Comparison of ENCODE assay signal across 2 cellular contexts in the genomic region with DNA sequence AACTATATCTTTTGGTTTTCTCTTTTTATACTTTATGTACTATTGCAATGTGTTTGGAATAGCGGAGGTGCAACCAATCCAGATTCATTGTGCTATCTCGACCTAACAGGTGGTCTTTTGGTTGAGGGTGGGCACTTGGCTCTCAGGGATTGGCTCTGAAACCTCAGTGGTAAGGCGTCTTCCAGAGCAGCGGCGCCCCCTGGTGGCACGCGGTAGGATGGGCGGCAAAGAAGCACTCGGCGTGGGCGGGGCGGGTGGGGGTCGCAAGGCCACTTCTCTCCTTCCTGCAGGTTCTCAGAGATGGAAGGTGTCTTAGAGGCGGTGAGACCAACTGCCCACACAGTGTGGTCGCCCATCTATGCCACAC.
A peak's percentile ranks its signal among the peaks of the same experiment; 100 is the strongest.
TF ChIP-seq lines count a peak whose summit lies in the region.

No MANE protein-coding gene starts in this region.

TF ChIP-seq in GM23338, 12 proteins besides CTCF, POLR2A, EP300 and RAD21 (continues in another document):
- TF ChIP-seq, protein P1, sequence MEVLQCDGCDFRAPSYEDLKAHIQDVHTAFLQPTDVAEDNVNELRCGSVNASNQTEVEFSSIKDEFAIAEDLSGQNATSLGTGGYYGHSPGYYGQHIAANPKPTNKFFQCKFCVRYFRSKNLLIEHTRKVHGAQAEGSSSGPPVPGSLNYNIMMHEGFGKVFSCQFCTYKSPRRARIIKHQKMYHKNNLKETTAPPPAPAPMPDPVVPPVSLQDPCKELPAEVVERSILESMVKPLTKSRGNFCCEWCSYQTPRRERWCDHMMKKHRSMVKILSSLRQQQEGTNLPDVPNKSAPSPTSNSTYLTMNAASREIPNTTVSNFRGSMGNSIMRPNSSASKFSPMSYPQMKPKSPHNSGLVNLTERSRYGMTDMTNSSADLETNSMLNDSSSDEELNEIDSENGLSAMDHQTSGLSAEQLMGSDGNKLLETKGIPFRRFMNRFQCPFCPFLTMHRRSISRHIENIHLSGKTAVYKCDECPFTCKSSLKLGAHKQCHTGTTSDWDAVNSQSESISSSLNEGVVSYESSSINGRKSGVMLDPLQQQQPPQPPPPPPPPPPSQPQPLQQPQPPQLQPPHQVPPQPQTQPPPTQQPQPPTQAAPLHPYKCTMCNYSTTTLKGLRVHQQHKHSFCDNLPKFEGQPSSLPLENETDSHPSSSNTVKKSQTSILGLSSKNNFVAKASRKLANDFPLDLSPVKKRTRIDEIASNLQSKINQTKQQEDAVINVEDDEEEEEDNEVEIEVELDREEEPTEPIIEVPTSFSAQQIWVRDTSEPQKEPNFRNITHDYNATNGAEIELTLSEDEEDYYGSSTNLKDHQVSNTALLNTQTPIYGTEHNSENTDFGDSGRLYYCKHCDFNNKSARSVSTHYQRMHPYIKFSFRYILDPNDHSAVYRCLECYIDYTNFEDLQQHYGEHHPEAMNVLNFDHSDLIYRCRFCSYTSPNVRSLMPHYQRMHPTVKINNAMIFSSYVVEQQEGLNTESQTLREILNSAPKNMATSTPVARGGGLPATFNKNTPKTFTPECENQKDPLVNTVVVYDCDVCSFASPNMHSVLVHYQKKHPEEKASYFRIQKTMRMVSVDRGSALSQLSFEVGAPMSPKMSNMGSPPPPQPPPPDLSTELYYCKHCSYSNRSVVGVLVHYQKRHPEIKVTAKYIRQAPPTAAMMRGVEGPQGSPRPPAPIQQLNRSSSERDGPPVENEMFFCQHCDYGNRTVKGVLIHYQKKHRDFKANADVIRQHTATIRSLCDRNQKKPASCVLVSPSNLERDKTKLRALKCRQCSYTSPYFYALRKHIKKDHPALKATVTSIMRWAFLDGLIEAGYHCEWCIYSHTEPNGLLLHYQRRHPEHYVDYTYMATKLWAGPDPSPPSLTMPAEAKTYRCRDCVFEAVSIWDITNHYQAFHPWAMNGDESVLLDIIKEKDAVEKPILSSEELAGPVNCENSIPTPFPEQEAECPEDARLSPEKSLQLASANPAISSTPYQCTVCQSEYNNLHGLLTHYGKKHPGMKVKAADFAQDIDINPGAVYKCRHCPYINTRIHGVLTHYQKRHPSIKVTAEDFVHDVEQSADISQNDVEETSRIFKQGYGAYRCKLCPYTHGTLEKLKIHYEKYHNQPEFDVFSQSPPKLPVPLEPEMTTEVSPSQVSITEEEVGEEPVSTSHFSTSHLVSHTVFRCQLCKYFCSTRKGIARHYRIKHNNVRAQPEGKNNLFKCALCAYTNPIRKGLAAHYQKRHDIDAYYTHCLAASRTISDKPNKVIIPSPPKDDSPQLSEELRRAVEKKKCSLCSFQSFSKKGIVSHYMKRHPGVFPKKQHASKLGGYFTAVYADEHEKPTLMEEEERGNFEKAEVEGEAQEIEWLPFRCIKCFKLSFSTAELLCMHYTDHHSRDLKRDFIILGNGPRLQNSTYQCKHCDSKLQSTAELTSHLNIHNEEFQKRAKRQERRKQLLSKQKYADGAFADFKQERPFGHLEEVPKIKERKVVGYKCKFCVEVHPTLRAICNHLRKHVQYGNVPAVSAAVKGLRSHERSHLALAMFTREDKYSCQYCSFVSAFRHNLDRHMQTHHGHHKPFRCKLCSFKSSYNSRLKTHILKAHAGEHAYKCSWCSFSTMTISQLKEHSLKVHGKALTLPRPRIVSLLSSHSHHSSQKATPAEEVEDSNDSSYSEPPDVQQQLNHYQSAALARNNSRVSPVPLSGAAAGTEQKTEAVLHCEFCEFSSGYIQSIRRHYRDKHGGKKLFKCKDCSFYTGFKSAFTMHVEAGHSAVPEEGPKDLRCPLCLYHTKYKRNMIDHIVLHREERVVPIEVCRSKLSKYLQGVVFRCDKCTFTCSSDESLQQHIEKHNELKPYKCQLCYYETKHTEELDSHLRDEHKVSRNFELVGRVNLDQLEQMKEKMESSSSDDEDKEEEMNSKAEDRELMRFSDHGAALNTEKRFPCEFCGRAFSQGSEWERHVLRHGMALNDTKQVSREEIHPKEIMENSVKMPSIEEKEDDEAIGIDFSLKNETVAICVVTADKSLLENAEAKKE (CRISPR knock-in tag; IDR thresholded peaks at IDR 0.05), result no peak
- TF ChIP-seq ZNF114 (CRISPR knock-in tag; IDR thresholded peaks at IDR 0.05) (no peak), POLR2AphosphoS5 (IDR thresholded peaks at IDR 0.05; ENCODE audit: low read depth) (no peak), EZH2 (IDR thresholded peaks at IDR 0.05; ENCODE audit: low read depth, unreplicated experiment) (no peak), CREB1 (CRISPR knock-in tag; IDR thresholded peaks at IDR 0.05; ENCODE audit: low read depth) (no peak), EZH2phosphoT487 (IDR thresholded peaks at IDR 0.05; ENCODE audit: unreplicated experiment) (no peak), ZNF331 (CRISPR knock-in tag; IDR thresholded peaks at IDR 0.05; ENCODE audit: low read depth) (no peak), STAT1 (IDR thresholded peaks at IDR 0.05; ENCODE audit: unreplicated experiment) (no peak)
- TF ChIP-seq, protein P2, sequence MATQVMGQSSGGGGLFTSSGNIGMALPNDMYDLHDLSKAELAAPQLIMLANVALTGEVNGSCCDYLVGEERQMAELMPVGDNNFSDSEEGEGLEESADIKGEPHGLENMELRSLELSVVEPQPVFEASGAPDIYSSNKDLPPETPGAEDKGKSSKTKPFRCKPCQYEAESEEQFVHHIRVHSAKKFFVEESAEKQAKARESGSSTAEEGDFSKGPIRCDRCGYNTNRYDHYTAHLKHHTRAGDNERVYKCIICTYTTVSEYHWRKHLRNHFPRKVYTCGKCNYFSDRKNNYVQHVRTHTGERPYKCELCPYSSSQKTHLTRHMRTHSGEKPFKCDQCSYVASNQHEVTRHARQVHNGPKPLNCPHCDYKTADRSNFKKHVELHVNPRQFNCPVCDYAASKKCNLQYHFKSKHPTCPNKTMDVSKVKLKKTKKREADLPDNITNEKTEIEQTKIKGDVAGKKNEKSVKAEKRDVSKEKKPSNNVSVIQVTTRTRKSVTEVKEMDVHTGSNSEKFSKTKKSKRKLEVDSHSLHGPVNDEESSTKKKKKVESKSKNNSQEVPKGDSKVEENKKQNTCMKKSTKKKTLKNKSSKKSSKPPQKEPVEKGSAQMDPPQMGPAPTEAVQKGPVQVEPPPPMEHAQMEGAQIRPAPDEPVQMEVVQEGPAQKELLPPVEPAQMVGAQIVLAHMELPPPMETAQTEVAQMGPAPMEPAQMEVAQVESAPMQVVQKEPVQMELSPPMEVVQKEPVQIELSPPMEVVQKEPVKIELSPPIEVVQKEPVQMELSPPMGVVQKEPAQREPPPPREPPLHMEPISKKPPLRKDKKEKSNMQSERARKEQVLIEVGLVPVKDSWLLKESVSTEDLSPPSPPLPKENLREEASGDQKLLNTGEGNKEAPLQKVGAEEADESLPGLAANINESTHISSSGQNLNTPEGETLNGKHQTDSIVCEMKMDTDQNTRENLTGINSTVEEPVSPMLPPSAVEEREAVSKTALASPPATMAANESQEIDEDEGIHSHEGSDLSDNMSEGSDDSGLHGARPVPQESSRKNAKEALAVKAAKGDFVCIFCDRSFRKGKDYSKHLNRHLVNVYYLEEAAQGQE (IDR thresholded peaks at IDR 0.05; ENCODE audit: unreplicated experiment), result no peak
- TF ChIP-seq, protein P3, sequence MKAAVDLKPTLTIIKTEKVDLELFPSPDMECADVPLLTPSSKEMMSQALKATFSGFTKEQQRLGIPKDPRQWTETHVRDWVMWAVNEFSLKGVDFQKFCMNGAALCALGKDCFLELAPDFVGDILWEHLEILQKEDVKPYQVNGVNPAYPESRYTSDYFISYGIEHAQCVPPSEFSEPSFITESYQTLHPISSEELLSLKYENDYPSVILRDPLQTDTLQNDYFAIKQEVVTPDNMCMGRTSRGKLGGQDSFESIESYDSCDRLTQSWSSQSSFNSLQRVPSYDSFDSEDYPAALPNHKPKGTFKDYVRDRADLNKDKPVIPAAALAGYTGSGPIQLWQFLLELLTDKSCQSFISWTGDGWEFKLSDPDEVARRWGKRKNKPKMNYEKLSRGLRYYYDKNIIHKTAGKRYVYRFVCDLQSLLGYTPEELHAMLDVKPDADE (IDR thresholded peaks at IDR 0.05), result no peak

TF ChIP-seq in K562, 482 proteins besides CTCF, POLR2A, EP300 and RAD21 (continued from another document):
- TF ChIP-seq, protein P4, sequence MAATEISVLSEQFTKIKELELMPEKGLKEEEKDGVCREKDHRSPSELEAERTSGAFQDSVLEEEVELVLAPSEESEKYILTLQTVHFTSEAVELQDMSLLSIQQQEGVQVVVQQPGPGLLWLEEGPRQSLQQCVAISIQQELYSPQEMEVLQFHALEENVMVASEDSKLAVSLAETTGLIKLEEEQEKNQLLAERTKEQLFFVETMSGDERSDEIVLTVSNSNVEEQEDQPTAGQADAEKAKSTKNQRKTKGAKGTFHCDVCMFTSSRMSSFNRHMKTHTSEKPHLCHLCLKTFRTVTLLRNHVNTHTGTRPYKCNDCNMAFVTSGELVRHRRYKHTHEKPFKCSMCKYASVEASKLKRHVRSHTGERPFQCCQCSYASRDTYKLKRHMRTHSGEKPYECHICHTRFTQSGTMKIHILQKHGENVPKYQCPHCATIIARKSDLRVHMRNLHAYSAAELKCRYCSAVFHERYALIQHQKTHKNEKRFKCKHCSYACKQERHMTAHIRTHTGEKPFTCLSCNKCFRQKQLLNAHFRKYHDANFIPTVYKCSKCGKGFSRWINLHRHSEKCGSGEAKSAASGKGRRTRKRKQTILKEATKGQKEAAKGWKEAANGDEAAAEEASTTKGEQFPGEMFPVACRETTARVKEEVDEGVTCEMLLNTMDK (IDR thresholded peaks at IDR 0.05; ENCODE audit: borderline replicate concordance, insufficient read depth, low read depth, low read length, poor library complexity, severe bottlenecking), result peak; percentile 33
- TF ChIP-seq ZBTB7A (IDR thresholded peaks at IDR 0.05; ENCODE audit: borderline replicate concordance, control insufficient read depth, low read depth, low read length) (peak; percentile 76; the same call in 1 of the 2 replicates), PHTF2 (CRISPR knock-in tag; IDR thresholded peaks at IDR 0.05) (no peak), EGR1 (conservative IDR thresholded peaks at IDR 0.05) (peak; percentile 61), ZFPM2 (CRISPR knock-in tag; IDR thresholded peaks at IDR 0.05) (no peak), BHLHE40 (IDR thresholded peaks at IDR 0.05; ENCODE audit: low read length) (peak; percentile 53; the same call in 1 of the 2 replicates), RB1 (IDR thresholded peaks at IDR 0.05; ENCODE audit: low read depth) (0 out of 2 replicates have a peak, but pooled peaks have one; percentile 24), CREM (IDR thresholded peaks at IDR 0.05; ENCODE audit: low read depth) (peak; percentile 22; the same call in 1 of the 2 replicates), TCF7 (IDR thresholded peaks at IDR 0.05; ENCODE audit: borderline replicate concordance) (no peak)
- TF ChIP-seq, protein P5, sequence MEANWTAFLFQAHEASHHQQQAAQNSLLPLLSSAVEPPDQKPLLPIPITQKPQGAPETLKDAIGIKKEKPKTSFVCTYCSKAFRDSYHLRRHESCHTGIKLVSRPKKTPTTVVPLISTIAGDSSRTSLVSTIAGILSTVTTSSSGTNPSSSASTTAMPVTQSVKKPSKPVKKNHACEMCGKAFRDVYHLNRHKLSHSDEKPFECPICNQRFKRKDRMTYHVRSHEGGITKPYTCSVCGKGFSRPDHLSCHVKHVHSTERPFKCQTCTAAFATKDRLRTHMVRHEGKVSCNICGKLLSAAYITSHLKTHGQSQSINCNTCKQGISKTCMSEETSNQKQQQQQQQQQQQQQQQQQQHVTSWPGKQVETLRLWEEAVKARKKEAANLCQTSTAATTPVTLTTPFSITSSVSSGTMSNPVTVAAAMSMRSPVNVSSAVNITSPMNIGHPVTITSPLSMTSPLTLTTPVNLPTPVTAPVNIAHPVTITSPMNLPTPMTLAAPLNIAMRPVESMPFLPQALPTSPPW (CRISPR knock-in tag; IDR thresholded peaks at IDR 0.05), result peak; percentile 32; the same call in 1 of the 2 replicates
TF ChIP-seq in K562: peak in this region for 8.
